In the genomic region with DNA sequence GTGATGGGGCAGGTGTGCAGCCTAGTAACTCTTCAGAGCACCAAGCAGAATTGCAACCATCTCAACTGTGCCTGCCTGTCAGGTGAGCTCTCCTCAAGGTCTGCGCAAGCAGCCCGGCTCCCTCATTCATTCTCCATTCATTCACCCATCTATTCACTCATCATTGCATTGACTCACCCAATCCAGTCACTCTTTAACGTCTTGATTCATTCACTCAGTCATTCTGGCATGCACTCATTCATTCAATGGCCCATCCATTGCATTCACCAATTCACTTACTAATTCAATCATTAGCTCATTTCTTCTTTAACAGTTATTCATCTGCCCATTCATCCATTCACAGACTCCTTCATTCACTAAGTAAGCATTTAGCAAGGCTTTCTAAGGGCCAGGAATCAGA, we compare ENCODE assay signal across 22 cellular contexts.
"Had no signal": no experiment of that assay in that cellular context is flagged by ENCODE, and none has a peak within 500 bp of the region (broad histone marks: within the 10 kb centered on the region; RNA-seq: fewer than 3 reads in every experiment).

No MANE protein-coding gene starts in this region.

- H3K4me1 ChIP-seq: gastrocnemius medialis, heart right ventricle, stomach had no signal

- H3K9me3 ChIP-seq: gastrocnemius medialis, heart right ventricle, stomach had no signal

- H3K4me3 ChIP-seq: coronary artery, gastrocnemius medialis, heart right ventricle, stomach had no signal

- H3K36me3 ChIP-seq: gastrocnemius medialis, heart right ventricle, stomach had no signal

- H3K36me3 Mint-ChIP-seq: naive thymus-derived CD4-positive, alpha-beta T cell; type B pancreatic cell had no signal

- H3K9me3 Mint-ChIP-seq: naive thymus-derived CD4-positive, alpha-beta T cell; type B pancreatic cell had no signal

- FAIRE-seq: endothelial cell of umbilical vein, islet of Langerhans, small intestine, urothelium cell line had no signal

- H3K27ac Mint-ChIP-seq: endodermal cell; naive thymus-derived CD4-positive, alpha-beta T cell; nephron progenitor cell; type B pancreatic cell had no signal

- H3K4me1 Mint-ChIP-seq: naive thymus-derived CD4-positive, alpha-beta T cell; nephron progenitor cell had no signal

- DNase-seq: effector CD4-positive, alpha-beta T cell; gastrocnemius medialis; heart right ventricle; hypothalamus; kidney glomerular epithelial cell; mammary epithelial cell; naive thymus-derived CD4-positive, alpha-beta T cell; nephron progenitor cell; posterior cingulate gyrus; right cardiac atrium; small intestine; stimulated activated CD4-positive, alpha-beta T cell treated with anti-CD3 and anti-CD28 coated beads, Interleukin-12 subunit alpha, Interleukin-12 subunit beta, amount 100 ng/mL, for 4 hours; stimulated activated naive CD4-positive, alpha-beta T cell; stomach; substantia nigra had no signal

- H3K27ac ChIP-seq: coronary artery, gastrocnemius medialis, heart right ventricle, stomach had no signal

- H3K4me3 Mint-ChIP-seq: endodermal cell; naive thymus-derived CD4-positive, alpha-beta T cell; nephron progenitor cell; type B pancreatic cell had no signal

- H3K27me3 ChIP-seq: gastrocnemius medialis had no signal

- ATAC-seq: gastrocnemius medialis; heart right ventricle; left lobe of liver; naive thymus-derived CD4-positive, alpha-beta T cell had no signal
